Comparison of ENCODE assay signal across 24 cellular contexts in genomic region chr10:49173848-49174247, GRCh38. TPM values are rescaled to one million over a fixed set of nuclear protein-coding genes. Genes with fewer than 3 reads are reported as not detected.
DNase-seq lines count a peak whose midpoint lies in the region; ATAC-seq and TF ChIP-seq lines count a peak whose summit lies in the region.
"Had no signal": no experiment of that assay in that cellular context is flagged by ENCODE, and none has a peak within 500 bp of the region (broad histone marks: within the 10 kb centered on the region; RNA-seq: fewer than 3 reads in every experiment).

No MANE protein-coding gene starts in this region.

- H3K4me3 Mint-ChIP-seq in CD8-positive, alpha-beta memory T cell, result no peak overlapping the region
- no peak overlapping the region for H3K4me3 Mint-ChIP-seq in activated CD4-positive, alpha-beta memory T cell treated with anti-CD3 and anti-CD28 coated beads, Interleukin-2, amount 10 ng/mL, durations not matched to agents 7 days and 5 days
- no peak overlapping the region for H3K4me3 Mint-ChIP-seq in activated CD4-positive, alpha-beta T cell treated with anti-CD3 and anti-CD28 coated beads, Interleukin-2, amount 10 ng/mL, durations not matched to agents 7 days and 5 days
- H3K4me3 Mint-ChIP-seq: CD4-positive, alpha-beta memory T cell; GM23338 had no signal

- H3K4me1 ChIP-seq in BLaER1 treated with 17β-estradiol and CSF1 and Interleukin-3, amounts not matched to agents 10 nM and 100 nM, result peaks cover 46 to 100% (median 86%) of the 10 kb centered on the region in 10 experiments
- peaks cover 25% of the 10 kb centered on the region for H3K4me1 ChIP-seq in CD8-positive, alpha-beta memory T cell (ENCODE audit: insufficient read depth, low read length)
- peaks cover 42 to 53% of the 10 kb centered on the region in 2 experiments for H3K4me1 ChIP-seq in neutrophil (ENCODE audit: control insufficient read depth in 1 of 2, insufficient read depth in 1 of 2, low read depth in 1 of 2, low read length in 1 of 2)

- peak overlapping the region in 2 of 8 donors; percentile 27 to 52 for H3K27ac Mint-ChIP-seq in CD8-positive, alpha-beta memory T cell
- peak overlapping the region; percentile 2 for H3K27ac Mint-ChIP-seq in activated CD4-positive, alpha-beta memory T cell treated with anti-CD3 and anti-CD28 coated beads, Interleukin-2, amount 10 ng/mL, durations not matched to agents 7 days and 5 days
- H3K27ac Mint-ChIP-seq in activated CD4-positive, alpha-beta T cell treated with anti-CD3 and anti-CD28 coated beads, Interleukin-2, amount 10 ng/mL, durations not matched to agents 7 days and 5 days, result no peak overlapping the region
- H3K27ac Mint-ChIP-seq: GM23338 had no signal

- H3K9ac ChIP-seq in BLaER1 treated with 17β-estradiol and CSF1 and Interleukin-3, amounts not matched to agents 10 nM and 100 nM, result peak overlapping the region in 2 of 11 experiments; percentile 32 to 41; a peak in 2 of 22 replicates

- no peaks in the 10 kb centered on the region for H3K9me3 Mint-ChIP-seq in CD8-positive, alpha-beta memory T cell
- H3K9me3 Mint-ChIP-seq in activated CD4-positive, alpha-beta memory T cell treated with anti-CD3 and anti-CD28 coated beads, Interleukin-2, amount 10 ng/mL, durations not matched to agents 7 days and 5 days, result no peaks in the 10 kb centered on the region
- no peaks in the 10 kb centered on the region for H3K9me3 Mint-ChIP-seq in activated CD4-positive, alpha-beta T cell treated with anti-CD3 and anti-CD28 coated beads, Interleukin-2, amount 10 ng/mL, durations not matched to agents 7 days and 5 days
- H3K9me3 Mint-ChIP-seq: CD4-positive, alpha-beta memory T cell; GM23338 had no signal

- H3K4me1 Mint-ChIP-seq in CD8-positive, alpha-beta memory T cell, result peaks cover 20 to 24% (median 22%) of the 10 kb centered on the region in 3 donors
- peaks cover 83% of the 10 kb centered on the region for H3K4me1 Mint-ChIP-seq in activated CD4-positive, alpha-beta memory T cell treated with anti-CD3 and anti-CD28 coated beads, Interleukin-2, amount 10 ng/mL, durations not matched to agents 7 days and 5 days
- peaks cover 24% of the 10 kb centered on the region for H3K4me1 Mint-ChIP-seq in activated CD4-positive, alpha-beta T cell treated with anti-CD3 and anti-CD28 coated beads, Interleukin-2, amount 10 ng/mL, durations not matched to agents 7 days and 5 days

- no peaks in the 10 kb centered on the region for H3K27me3 ChIP-seq in BLaER1 treated with 17β-estradiol and CSF1 and Interleukin-3, amounts not matched to agents 10 nM and 100 nM
- H3K27me3 ChIP-seq in CD8-positive, alpha-beta memory T cell (ENCODE audit: insufficient read depth, low read length, poor library complexity, severe bottlenecking), result no peaks in the 10 kb centered on the region
- no peaks in the 10 kb centered on the region for H3K27me3 ChIP-seq in neutrophil

- TF ChIP-seq CTCF in neutrophil (IDR thresholded peaks at IDR 0.05), result no peak

- H3K4me2 ChIP-seq in BLaER1 treated with 17β-estradiol and CSF1 and Interleukin-3, amounts not matched to agents 10 nM and 100 nM, result peak overlapping the region; percentile 46 to 96 (median 72)
- H3K4me2 ChIP-seq: GM23338, PC-9 had no signal

- ATAC-seq in GM19328 (IDR thresholded peaks at IDR 0.05; ENCODE audit: unreplicated experiment), result no peak
- no peak for ATAC-seq in HG03196 (IDR thresholded peaks at IDR 0.05; ENCODE audit: unreplicated experiment)
- ATAC-seq: GM23338, SK-N-SH treated with all-trans-retinoic acid at 6 μM for 48 hours had no signal

- peaks cover 0 to 94% (median 64%) of the 10 kb centered on the region in 11 experiments; a peak in 14 of 22 replicates for H4K20me1 ChIP-seq in BLaER1 treated with 17β-estradiol and CSF1 and Interleukin-3, amounts not matched to agents 10 nM and 100 nM

- no peak for DNase-seq in CD8-positive, alpha-beta memory T cell
- DNase-seq in activated CD4-positive, alpha-beta memory T cell treated with anti-CD3 and anti-CD28 coated beads, Interleukin-2, amount 10 ng/mL, durations not matched to agents 7 days and 5 days, result no peak
- DNase-seq in NCI-H1436 (lab: John Stamatoyannopoulos, UW), result no peak
- no peak for DNase-seq in activated CD4-positive, alpha-beta T cell treated with anti-CD3 and anti-CD28 coated beads, Interleukin-2, amount 10 ng/mL, durations not matched to agents 7 days and 5 days
- DNase-seq: ACHN; Calu3; CD4-positive, alpha-beta memory T cell; GF-D8; HCEC 1CT; KG1; NCI-H1105 treated with DMSO at 0.1 percent for 48 hours; NCI-H1694 treated with DMSO at 0.1 percent for 48 hours; NCI-H2227 treated with DMSO at 0.1 percent for 48 hours; NCI-H510A treated with DMSO at 0.1 percent for 48 hours; NCI-H82; PC-9; SIG-M5 had no signal

- peaks cover 0 to 17% (median 0%) of the 10 kb centered on the region in 11 experiments; a peak in 2 of 22 replicates for H3K36me3 ChIP-seq in BLaER1 treated with 17β-estradiol and CSF1 and Interleukin-3, amounts not matched to agents 10 nM and 100 nM
- no peaks in the 10 kb centered on the region for H3K36me3 ChIP-seq in CD8-positive, alpha-beta memory T cell (ENCODE audit: insufficient read depth, low read length)
- peaks cover 7% of the 10 kb centered on the region for H3K36me3 ChIP-seq in neutrophil

- H3K27ac ChIP-seq in BLaER1 treated with 17β-estradiol and CSF1 and Interleukin-3, amounts not matched to agents 10 nM and 100 nM, result peak overlapping the region in 9 of 11 experiments; percentile 14 to 72 (median 54); a peak in 17 of 22 replicates
- peak overlapping the region; percentile 22 for H3K27ac ChIP-seq in CD8-positive, alpha-beta memory T cell (ENCODE audit: low read depth, low read length)
- H3K27ac ChIP-seq in neutrophil, result peak overlapping the region; percentile 51
- H3K27ac ChIP-seq: PC-9, RWPE1 had no signal

- POLR2A ChIA-PET in CD8-positive, alpha-beta memory T cell (lab: Charles Lee), result no interaction called here
- POLR2A ChIA-PET in activated CD4-positive, alpha-beta memory T cell treated with anti-CD3 and anti-CD28 coated beads, Interleukin-2, amount 10 ng/mL, durations not matched to agents 7 days and 5 days (lab: Charles Lee), result no interaction called here
- POLR2A ChIA-PET in activated CD4-positive, alpha-beta T cell treated with anti-CD3 and anti-CD28 coated beads, Interleukin-2, amount 10 ng/mL, durations not matched to agents 7 days and 5 days (lab: Charles Lee), result no interaction called here

- H3K27me3 Mint-ChIP-seq in CD8-positive, alpha-beta memory T cell, result peaks cover 0 to 2% of the 10 kb centered on the region in 2 donors
- H3K27me3 Mint-ChIP-seq in activated CD4-positive, alpha-beta memory T cell treated with anti-CD3 and anti-CD28 coated beads, Interleukin-2, amount 10 ng/mL, durations not matched to agents 7 days and 5 days, result no peaks in the 10 kb centered on the region
- H3K27me3 Mint-ChIP-seq in activated CD4-positive, alpha-beta T cell treated with anti-CD3 and anti-CD28 coated beads, Interleukin-2, amount 10 ng/mL, durations not matched to agents 7 days and 5 days, result no peaks in the 10 kb centered on the region
- H3K27me3 Mint-ChIP-seq: CD4-positive, alpha-beta memory T cell had no signal

- CTCF ChIA-PET in CD8-positive, alpha-beta memory T cell (lab: Charles Lee), result interaction anchor here (0.9 kb wide), 1 partner anchor 11 kb away, joined by 3 read pairs; no protein-coding TSS in a partner anchor
- CTCF ChIA-PET in activated CD4-positive, alpha-beta memory T cell treated with anti-CD3 and anti-CD28 coated beads, Interleukin-2, amount 10 ng/mL, durations not matched to agents 7 days and 5 days (lab: Charles Lee), result interaction anchor here (1.6 to 2.1 kb wide), 2 partner anchors 10 to 12 kb away, joined by 5 read pairs; no protein-coding TSS in a partner anchor
- CTCF ChIA-PET in activated CD4-positive, alpha-beta T cell treated with anti-CD3 and anti-CD28 coated beads, Interleukin-2, amount 10 ng/mL, durations not matched to agents 7 days and 5 days (lab: Charles Lee), result interaction anchor here (2.7 to 3.3 kb wide), 2 partner anchors 10 to 12 kb away, joined by 9 to 16 read pairs; no protein-coding TSS in a partner anchor

- H3K9me3 ChIP-seq in BLaER1 treated with 17β-estradiol and CSF1 and Interleukin-3, amounts not matched to agents 10 nM and 100 nM (replicated peaks in 1 of 11), result no peaks in the 10 kb centered on the region
- no peaks in the 10 kb centered on the region for H3K9me3 ChIP-seq in CD8-positive, alpha-beta memory T cell (ENCODE audit: low read length)
- no peaks in the 10 kb centered on the region for H3K9me3 ChIP-seq in neutrophil

- no peaks in the 10 kb centered on the region for H3K36me3 Mint-ChIP-seq in CD8-positive, alpha-beta memory T cell
- H3K36me3 Mint-ChIP-seq in activated CD4-positive, alpha-beta memory T cell treated with anti-CD3 and anti-CD28 coated beads, Interleukin-2, amount 10 ng/mL, durations not matched to agents 7 days and 5 days (ENCODE audit: low read depth), result peaks cover 43% of the 10 kb centered on the region
- no peaks in the 10 kb centered on the region for H3K36me3 Mint-ChIP-seq in activated CD4-positive, alpha-beta T cell treated with anti-CD3 and anti-CD28 coated beads, Interleukin-2, amount 10 ng/mL, durations not matched to agents 7 days and 5 days (ENCODE audit: low read depth)

- H3K4me3 ChIP-seq in BLaER1 treated with 17β-estradiol and CSF1 and Interleukin-3, amounts not matched to agents 10 nM and 100 nM, result no peak overlapping the region
- no peak overlapping the region for H3K4me3 ChIP-seq in CD8-positive, alpha-beta memory T cell (ENCODE audit: low read length)
- no peak overlapping the region for H3K4me3 ChIP-seq in neutrophil (ENCODE audit: low read depth in 1 of 2, low read length in 1 of 2)
- H3K4me3 ChIP-seq: GM23338, PC-9 had no signal

RNA-seq across cellular contexts. Expression of gene TMEM273, which starts 14.3 kb away (rescaled TPM):
- total RNA-seq in CD8-positive, alpha-beta memory T cell, result 10 to 100 TPM; 58.0 to 60.2 TPM
- 51.7 TPM for polyA plus RNA-seq in CD8-positive, alpha-beta memory T cell
- total RNA-seq in activated CD4-positive, alpha-beta memory T cell treated with anti-CD3 and anti-CD28 coated beads, Interleukin-2, amount 10 ng/mL, durations not matched to agents 7 days and 5 days, result 100 to 1,000 TPM in 1 of 2 experiments, 10 to 100 TPM in 1; 98.2 to 100 TPM
- total RNA-seq in activated CD4-positive, alpha-beta T cell treated with anti-CD3 and anti-CD28 coated beads, Interleukin-2, amount 10 ng/mL, durations not matched to agents 7 days and 5 days, result 10 to 100 TPM; 12.5 to 14.0 TPM
- total RNA-seq: Calu3, GM23338 had no signal
- polyA plus RNA-seq: GM23338 had no signal

RNA-seq across cellular contexts. Expression of gene FAM170B, which starts 40.0 kb away (rescaled TPM):
- not detected for total RNA-seq in CD8-positive, alpha-beta memory T cell
- not detected for polyA plus RNA-seq in CD8-positive, alpha-beta memory T cell
- under 1 TPM; 0.15 to 0.33 TPM for total RNA-seq in activated CD4-positive, alpha-beta memory T cell treated with anti-CD3 and anti-CD28 coated beads, Interleukin-2, amount 10 ng/mL, durations not matched to agents 7 days and 5 days
- not detected for total RNA-seq in activated CD4-positive, alpha-beta T cell treated with anti-CD3 and anti-CD28 coated beads, Interleukin-2, amount 10 ng/mL, durations not matched to agents 7 days and 5 days
- total RNA-seq: Calu3; CD4-positive, alpha-beta memory T cell; GM23338; PC-9 had no signal
- polyA plus RNA-seq: CD4-positive, alpha-beta memory T cell; GM23338 had no signal

RNA-seq across cellular contexts. Expression of gene VSTM4, which starts 58.5 kb away (rescaled TPM):
- under 1 TPM; 0.07 to 0.09 TPM for total RNA-seq in CD8-positive, alpha-beta memory T cell
- polyA plus RNA-seq in CD8-positive, alpha-beta memory T cell, result not detected
- under 1 TPM; 0.10 TPM for total RNA-seq in activated CD4-positive, alpha-beta memory T cell treated with anti-CD3 and anti-CD28 coated beads, Interleukin-2, amount 10 ng/mL, durations not matched to agents 7 days and 5 days
- total RNA-seq in activated CD4-positive, alpha-beta T cell treated with anti-CD3 and anti-CD28 coated beads, Interleukin-2, amount 10 ng/mL, durations not matched to agents 7 days and 5 days, result under 1 TPM; 0.12 to 0.15 TPM
- total RNA-seq: Calu3; CD4-positive, alpha-beta memory T cell; PC-9 had no signal
- polyA plus RNA-seq: CD4-positive, alpha-beta memory T cell had no signal
